In genomic region chr5:174453690-174454089, GRCh38 we compare ENCODE assay signal across 1 cellular context.
TF ChIP-seq lines count a peak whose summit lies in the region.

No MANE protein-coding gene starts in this region.

TF ChIP-seq in H1, 55 proteins besides CTCF, POLR2A, EP300 and RAD21 (continued from another document):
- TF ChIP-seq CHD7 (IDR thresholded peaks at IDR 0.05; ENCODE audit: insufficient replicate concordance, low read length) (no peak), BACH1 (IDR thresholded peaks at IDR 0.05; ENCODE audit: low read length) (no peak), NANOG (IDR thresholded peaks at IDR 0.05; ENCODE audit: insufficient read depth, low read depth, low read length, poor library complexity, severe bottlenecking) (no peak), TAF7 (optimal IDR thresholded peaks at IDR 0.05; ENCODE audit: borderline replicate concordance, low read depth, low read length) (no peak), GABPA (IDR thresholded peaks at IDR 0.05; ENCODE audit: borderline replicate concordance, insufficient read depth, low read length) (no peak), HDAC6 (IDR thresholded peaks at IDR 0.05; ENCODE audit: low read depth, low read length) (no peak), JUND (IDR thresholded peaks at IDR 0.05; ENCODE audit: low read length) (no peak), CHD2 (IDR thresholded peaks at IDR 0.05; ENCODE audit: low read length) (no peak), SIX5 (IDR thresholded peaks at IDR 0.05; ENCODE audit: low read depth, low read length) (no peak), CTBP2 (IDR thresholded peaks at IDR 0.05; ENCODE audit: borderline replicate concordance, insufficient read depth, insufficient read length, low read length) (no peak), SIRT6 (IDR thresholded peaks at IDR 0.05; ENCODE audit: low read length) (no peak), RNF2 (IDR thresholded peaks at IDR 0.05; ENCODE audit: borderline replicate concordance, low read depth, low read length, missing control alignments, poor library complexity, severe bottlenecking) (no peak), EZH2 (IDR thresholded peaks at IDR 0.05; ENCODE audit: low read depth, low read length, severe bottlenecking) (no peak), SAP30 (IDR thresholded peaks at IDR 0.05; ENCODE audit: insufficient read depth, insufficient replicate concordance, low read length) (no peak), CBX8 (IDR thresholded peaks at IDR 0.05; ENCODE audit: borderline replicate concordance, low read depth, low read length) (no peak), NRF1 (IDR thresholded peaks at IDR 0.05; ENCODE audit: low read depth, low read length) (no peak)
